26 cellular contexts compared by ENCODE assay signal in genomic region chr1:162396201-162396906, GRCh38. TPM values are rescaled to one million over a fixed set of nuclear protein-coding genes. Genes with fewer than 3 reads are reported as not detected.
"Had no signal": no experiment of that assay in that cellular context is flagged by ENCODE, and none has a peak within 500 bp of the region (broad histone marks: within the 10 kb centered on the region; RNA-seq: fewer than 3 reads in every experiment).

No MANE protein-coding gene starts in this region.

- H3K4me1 Mint-ChIP-seq: activated CD4-positive, alpha-beta T cell treated with anti-CD3 and anti-CD28 coated beads, Interleukin-2, amount 10 ng/mL, durations not matched to agents 7 days and 5 days; activated naive CD8-positive, alpha-beta T cell treated with anti-CD3 and anti-CD28 coated beads, Interleukin-2, amount 50 U/mL, for 24 hours had no signal

- H3K4me3 ChIP-seq: cardiac muscle cell had no signal

- H3K27ac ChIP-seq: cardiac muscle cell, VCaP had no signal

- H3K27ac Mint-ChIP-seq: activated CD4-positive, alpha-beta memory T cell treated with anti-CD3 and anti-CD28 coated beads for 36 hours; activated CD4-positive, alpha-beta T cell treated with anti-CD3 and anti-CD28 coated beads, Interleukin-2, amount 10 ng/mL, durations not matched to agents 7 days and 5 days; activated naive CD4-positive, alpha-beta T cell treated with anti-CD3 and anti-CD28 coated beads, Interleukin-2, amount 50 U/mL, for 72 hours; activated naive CD8-positive, alpha-beta T cell treated with anti-CD3 and anti-CD28 coated beads, Interleukin-2, amount 50 U/mL, for 24 hours; brain; T-helper 17 cell had no signal

- H3K9me3 Mint-ChIP-seq: activated CD4-positive, alpha-beta memory T cell treated with anti-CD3 and anti-CD28 coated beads for 36 hours; activated CD4-positive, alpha-beta T cell treated with anti-CD3 and anti-CD28 coated beads, Interleukin-2, amount 10 ng/mL, durations not matched to agents 7 days and 5 days; activated naive CD4-positive, alpha-beta T cell treated with anti-CD3 and anti-CD28 coated beads, Interleukin-2, amount 50 U/mL, for 72 hours; activated naive CD8-positive, alpha-beta T cell treated with anti-CD3 and anti-CD28 coated beads, Interleukin-2, amount 50 U/mL, for 24 hours; activated T-cell treated with anti-CD3 and anti-CD28 coated beads, Interleukin-2, amount 50 U/mL, for 4 hours; brain had no signal

- H3K36me3 Mint-ChIP-seq: activated CD4-positive, alpha-beta memory T cell treated with anti-CD3 and anti-CD28 coated beads for 36 hours; activated naive CD4-positive, alpha-beta T cell treated with anti-CD3 and anti-CD28 coated beads, Interleukin-2, amount 50 U/mL, for 72 hours; brain had no signal

- H3K4me3 Mint-ChIP-seq: activated CD4-positive, alpha-beta memory T cell treated with anti-CD3 and anti-CD28 coated beads for 36 hours; activated CD4-positive, alpha-beta T cell treated with anti-CD3 and anti-CD28 coated beads, Interleukin-2, amount 10 ng/mL, durations not matched to agents 7 days and 5 days; activated naive CD8-positive, alpha-beta T cell treated with anti-CD3 and anti-CD28 coated beads, Interleukin-2, amount 50 U/mL, for 24 hours; activated T-cell treated with anti-CD3 and anti-CD28 coated beads, Interleukin-2, amount 50 U/mL, for 4 hours; brain; T-helper 17 cell had no signal

- H3K27me3 ChIP-seq: cardiac muscle cell had no signal

- ATAC-seq: activated naive CD4-positive, alpha-beta T cell treated with anti-CD3 and anti-CD28 coated beads, Interleukin-2, amount 50 U/mL, for 72 hours; activated T-cell treated with anti-CD3 and anti-CD28 coated beads, Interleukin-2, amount 50 U/mL, for 4 hours; T-helper 17 cell had no signal

- FAIRE-seq: astrocyte had no signal

- H3K36me3 ChIP-seq: cardiac muscle cell had no signal

- DNase-seq: activated CD4-positive, alpha-beta memory T cell treated with anti-CD3 and anti-CD28 coated beads for 36 hours; activated CD4-positive, alpha-beta T cell treated with anti-CD3 and anti-CD28 coated beads, Interleukin-2, amount 10 ng/mL, durations not matched to agents 7 days and 5 days; activated CD4-positive, CD25-positive, alpha-beta regulatory T cell; activated CD8-positive, alpha-beta memory T cell treated with anti-CD3 and anti-CD28 coated beads for 24 hours; activated effector memory CD4-positive, alpha-beta T cell treated with anti-CD3 and anti-CD28 coated beads, Interleukin-2, amount 50 U/mL, for 16 hours; activated naive CD4-positive, alpha-beta T cell treated with Interleukin-2 at 50 U/mL for 16 hours; activated naive CD8-positive, alpha-beta T cell treated with anti-CD3 and anti-CD28 coated beads, Interleukin-2, amount 50 U/mL, for 24 hours; activated T-cell treated with anti-CD3 and anti-CD28 coated beads, Interleukin-2, amount 50 U/mL, for 4 hours; amygdala; Karpas-422; NCI-H1105 treated with DMSO at 0.1 percent for 48 hours; NCI-H1436 treated with DMSO at 0.1 percent for 48 hours; NCI-H187; NCI-H2081; NCI-H510A treated with DMSO at 0.1 percent for 48 hours; NCI-H69; PC-3; SHP77 treated with DMSO at 0.1 percent for 48 hours; T-helper 17 cell; T-helper 9 cell had no signal

RNA-seq across cellular contexts. Expression of gene C1orf226, which starts 14.8 kb away (rescaled TPM):
- total RNA-seq: activated CD4-positive, alpha-beta T cell treated with anti-CD3 and anti-CD28 coated beads, Interleukin-2, amount 10 ng/mL, durations not matched to agents 7 days and 5 days; T-helper 17 cell had no signal

RNA-seq across cellular contexts. Expression of gene SH2D1B, which starts 15.6 kb away (rescaled TPM):
- total RNA-seq: activated CD4-positive, alpha-beta memory T cell treated with anti-CD3 and anti-CD28 coated beads for 36 hours; activated CD4-positive, alpha-beta T cell treated with anti-CD3 and anti-CD28 coated beads, Interleukin-2, amount 10 ng/mL, durations not matched to agents 7 days and 5 days; astrocyte; SK-MEL-5 had no signal

RNA-seq across cellular contexts. Expression of gene SPATA46, which starts 19.7 kb away (rescaled TPM):
- total RNA-seq: activated CD4-positive, alpha-beta memory T cell treated with anti-CD3 and anti-CD28 coated beads for 36 hours; activated CD4-positive, alpha-beta T cell treated with anti-CD3 and anti-CD28 coated beads, Interleukin-2, amount 10 ng/mL, durations not matched to agents 7 days and 5 days; activated naive CD4-positive, alpha-beta T cell treated with anti-CD3 and anti-CD28 coated beads, Interleukin-2, amount 50 U/mL, for 72 hours; activated T-cell treated with anti-CD3 and anti-CD28 coated beads, Interleukin-2, amount 50 U/mL, for 4 hours; astrocyte; cardiac muscle cell; PC-3; T-helper 17 cell had no signal
- polyA plus RNA-seq: cardiac muscle cell had no signal
